19 cellular contexts compared by ENCODE assay signal in the genomic region with DNA sequence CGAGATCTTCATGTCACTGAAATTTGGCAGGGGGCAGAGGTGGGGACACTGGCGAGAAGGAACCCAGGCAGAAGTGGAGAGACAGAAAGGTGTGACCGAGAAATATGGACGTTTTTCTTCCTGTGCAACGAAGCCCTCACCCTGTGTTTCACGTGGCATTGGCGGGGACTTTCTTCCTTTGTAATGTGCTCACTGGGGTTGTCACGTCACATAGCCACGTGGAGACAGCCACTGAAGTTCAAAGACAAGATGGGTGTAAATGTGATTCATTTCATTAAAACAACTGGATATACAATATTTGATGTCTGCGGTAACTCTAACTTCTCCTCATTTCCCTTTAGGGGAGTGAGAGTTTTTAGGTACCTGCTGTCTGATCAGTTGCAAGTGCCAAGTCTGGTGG.
A peak's percentile ranks its signal among the peaks of the same experiment; 100 is the strongest.
DNase-seq lines count a peak whose midpoint lies in the region; ATAC-seq, FAIRE-seq and TF ChIP-seq lines count a peak whose summit lies in the region.
"Had no signal": no experiment of that assay in that cellular context is flagged by ENCODE, and none has a peak within 500 bp of the region (broad histone marks: within the 10 kb centered on the region; RNA-seq: fewer than 3 reads in every experiment).

No MANE protein-coding gene starts in this region.

- no peak overlapping the region for H3K4me3 ChIP-seq in GM12878
- H3K4me3 ChIP-seq in sigmoid colon: no peak overlapping the region

- H3K36me3 ChIP-seq in GM12878 (ENCODE audit: control insufficient read depth in 2 of 2, insufficient read depth in 2 of 2, low read length in 1 of 2) (no peaks in the 10 kb centered on the region), sigmoid colon (no peaks in the 10 kb centered on the region)

- H3K36me3 Mint-ChIP-seq in activated CD4-positive, alpha-beta T cell treated with anti-CD3 and anti-CD28 coated beads for 36 hours (ENCODE audit: low read depth): no peaks in the 10 kb centered on the region
- no peaks in the 10 kb centered on the region for H3K36me3 Mint-ChIP-seq in activated CD4-positive, alpha-beta T cell treated with anti-CD3 and anti-CD28 coated beads, Interleukin-2, amount 10 ng/mL, durations not matched to agents 7 days and 5 days (ENCODE audit: low read depth)
- no peaks in the 10 kb centered on the region for H3K36me3 Mint-ChIP-seq in activated naive CD4-positive, alpha-beta T cell treated with anti-CD3 and anti-CD28 coated beads for 36 hours (ENCODE audit: low read depth)

- peaks cover 6% of the 10 kb centered on the region for H3K27me3 Mint-ChIP-seq in activated CD4-positive, alpha-beta T cell treated with anti-CD3 and anti-CD28 coated beads for 36 hours
- H3K27me3 Mint-ChIP-seq in activated CD4-positive, alpha-beta T cell treated with anti-CD3 and anti-CD28 coated beads, Interleukin-2, amount 10 ng/mL, durations not matched to agents 7 days and 5 days: peaks cover 16% of the 10 kb centered on the region
- H3K27me3 Mint-ChIP-seq in activated naive CD4-positive, alpha-beta T cell treated with anti-CD3 and anti-CD28 coated beads for 36 hours (ENCODE audit: low read depth): peaks cover 8% of the 10 kb centered on the region

- no peaks in the 10 kb centered on the region for H3K4me1 Mint-ChIP-seq in activated CD4-positive, alpha-beta T cell treated with anti-CD3 and anti-CD28 coated beads for 36 hours
- H3K4me1 Mint-ChIP-seq in activated CD4-positive, alpha-beta T cell treated with anti-CD3 and anti-CD28 coated beads, Interleukin-2, amount 10 ng/mL, durations not matched to agents 7 days and 5 days: no peaks in the 10 kb centered on the region
- H3K4me1 Mint-ChIP-seq in activated naive CD4-positive, alpha-beta T cell treated with anti-CD3 and anti-CD28 coated beads for 36 hours (ENCODE audit: low read depth): peaks cover 2% of the 10 kb centered on the region

- no peak for TF ChIP-seq EP300 in GM12878 (IDR thresholded peaks at IDR 0.05; ENCODE audit: borderline replicate concordance in 1 of 2, control insufficient read depth in 1 of 2, low read depth in 2 of 2, low read length in 2 of 2)
- TF ChIP-seq EP300 in sigmoid colon (IDR thresholded peaks at IDR 0.05): no peak

- no peaks in the 10 kb centered on the region for H3K9me3 Mint-ChIP-seq in activated CD4-positive, alpha-beta T cell treated with anti-CD3 and anti-CD28 coated beads for 36 hours (ENCODE audit: low read depth)
- no peaks in the 10 kb centered on the region for H3K9me3 Mint-ChIP-seq in activated CD4-positive, alpha-beta T cell treated with anti-CD3 and anti-CD28 coated beads, Interleukin-2, amount 10 ng/mL, durations not matched to agents 7 days and 5 days
- H3K9me3 Mint-ChIP-seq in activated naive CD4-positive, alpha-beta T cell treated with anti-CD3 and anti-CD28 coated beads for 36 hours: no peaks in the 10 kb centered on the region

- no peak for TF ChIP-seq POLR2A in GM12878 (IDR thresholded peaks at IDR 0.05; ENCODE audit: low read depth, low read length)
- no peak for TF ChIP-seq POLR2A in sigmoid colon (IDR thresholded peaks at IDR 0.05)

- no peaks in the 10 kb centered on the region for H3K4me1 ChIP-seq in GM12878 (ENCODE audit: control insufficient read depth, insufficient read depth, low read length)
- no peaks in the 10 kb centered on the region for H3K4me1 ChIP-seq in sigmoid colon

- ATAC-seq in activated CD4-positive, alpha-beta T cell treated with anti-CD3 and anti-CD28 coated beads for 36 hours: peak; percentile 42
- ATAC-seq in GM12878 (no peak), GM18868 (IDR thresholded peaks at IDR 0.05; ENCODE audit: unreplicated experiment) (no peak)

- no peak for FAIRE-seq in GM12878 (lab: Jason Lieb, UNC)
- FAIRE-seq: D721Med had no signal

- TF ChIP-seq CTCF in GM12878 (IDR thresholded peaks at IDR 0.05 in 2 of 3, conservative IDR thresholded peaks at IDR 0.05 in 1 of 3; ENCODE audit: control insufficient read depth in 2 of 3, extremely low read depth in 1 of 3, insufficient read depth in 1 of 3, low read depth in 3 of 3, low read length in 3 of 3) (no peak), sigmoid colon (IDR thresholded peaks at IDR 0.05) (no peak)

- no peak overlapping the region for H3K9ac ChIP-seq in GM12878 (ENCODE audit: control insufficient read depth, insufficient read depth, low read length)

- H3K27ac ChIP-seq in GM12878 (ENCODE audit: control insufficient read depth, insufficient read depth): no peak overlapping the region
- no peak overlapping the region for H3K27ac ChIP-seq in sigmoid colon
- H3K27ac ChIP-seq: 22Rv1, C4-2B had no signal

- POLR2A ChIA-PET in activated CD4-positive, alpha-beta T cell treated with anti-CD3 and anti-CD28 coated beads for 36 hours (lab: Charles Lee): no interaction called here
- POLR2A ChIA-PET in activated CD4-positive, alpha-beta T cell treated with anti-CD3 and anti-CD28 coated beads, Interleukin-2, amount 10 ng/mL, durations not matched to agents 7 days and 5 days (lab: Charles Lee): no interaction called here
- POLR2A ChIA-PET in GM12878 (lab: Charles Lee): no interaction called here

- no peaks in the 10 kb centered on the region for H3K79me2 ChIP-seq in GM12878 (ENCODE audit: control insufficient read depth, insufficient read depth, low read length)

- CTCF ChIA-PET in activated CD4-positive, alpha-beta T cell treated with anti-CD3 and anti-CD28 coated beads for 36 hours (lab: Charles Lee): no interaction called here
- CTCF ChIA-PET in activated CD4-positive, alpha-beta T cell treated with anti-CD3 and anti-CD28 coated beads, Interleukin-2, amount 10 ng/mL, durations not matched to agents 7 days and 5 days (lab: Charles Lee): no interaction called here
- CTCF ChIA-PET in activated naive CD4-positive, alpha-beta T cell treated with anti-CD3 and anti-CD28 coated beads for 36 hours (lab: Charles Lee): no interaction called here
- CTCF ChIA-PET in GM12878 (lab: Yijun Ruan, JAX): no interaction called here

- no peaks in the 10 kb centered on the region; the same call in 2 of the 3 replicates for H3K9me3 ChIP-seq in GM12878 (replicated peaks; ENCODE audit: control insufficient read depth, insufficient read depth, low read length)
- no peaks in the 10 kb centered on the region for H3K9me3 ChIP-seq in sigmoid colon

- no peak for TF ChIP-seq RAD21 in GM12878 (IDR thresholded peaks at IDR 0.05; ENCODE audit: insufficient read depth, low read depth, low read length)

- no peaks in the 10 kb centered on the region for H4K20me1 ChIP-seq in GM12878 (ENCODE audit: control insufficient read depth, insufficient read depth)

- DNase-seq in activated CD4-positive, alpha-beta T cell treated with anti-CD3 and anti-CD28 coated beads for 36 hours: peak; percentile 49
- no peak for DNase-seq in activated CD4-positive, alpha-beta T cell treated with anti-CD3 and anti-CD28 coated beads, Interleukin-2, amount 10 ng/mL, durations not matched to agents 7 days and 5 days
- peak; percentile 50 for DNase-seq in activated naive CD4-positive, alpha-beta T cell treated with anti-CD3 and anti-CD28 coated beads for 36 hours
- DNase-seq in activated naive CD4-positive, alpha-beta T cell treated with Interleukin-2 at 50 U/mL for 16 hours: no peak
- DNase-seq in GM12878 (ENCODE audit: low read depth, low spot score): no peak
- DNase-seq in sigmoid colon: peak; percentile 11
- no peak for DNase-seq in DMS53 (lab: John Stamatoyannopoulos, UW)
- DNase-seq: AML-193, DMS79, KG1, NCI-H1694 treated with DMSO at 0.1 percent for 48 hours, NCI-H2107, NCI-H510A, NCI-H748 treated with DMSO at 0.1 percent for 48 hours, OCI-M1 had no signal

- in situ Hi-C loops in GM12878 (cut with MboI): no loop called here

- no peak overlapping the region for H3K27ac Mint-ChIP-seq in activated CD4-positive, alpha-beta T cell treated with anti-CD3 and anti-CD28 coated beads for 36 hours
- H3K27ac Mint-ChIP-seq in activated CD4-positive, alpha-beta T cell treated with anti-CD3 and anti-CD28 coated beads, Interleukin-2, amount 10 ng/mL, durations not matched to agents 7 days and 5 days: no peak overlapping the region
- no peak overlapping the region for H3K27ac Mint-ChIP-seq in activated naive CD4-positive, alpha-beta T cell treated with anti-CD3 and anti-CD28 coated beads for 36 hours

- H2AFZ ChIP-seq in GM12878 (ENCODE audit: control insufficient read depth, low read depth, low read length): no peak overlapping the region

- SMC1A ChIA-PET in GM12878 (lab: Charles Lee; ENCODE audit: uncharacterized antibody, unreplicated experiment): no interaction called here

- H3K27me3 ChIP-seq in GM12878 (replicated peaks in 1 of 2; ENCODE audit: control insufficient read depth in 2 of 2, insufficient read depth in 2 of 2, low read length in 1 of 2): peaks cover 0 to 4% of the 10 kb centered on the region in 2 experiments; a peak in 2 of 4 replicates
- H3K27me3 ChIP-seq in sigmoid colon: no peaks in the 10 kb centered on the region

- intact Hi-C loops in activated CD4-positive, alpha-beta T cell treated with anti-CD3 and anti-CD28 coated beads for 36 hours (cut with DNase I, micrococcal nuclease): no loop called here
- intact Hi-C loops in activated naive CD4-positive, alpha-beta T cell treated with anti-CD3 and anti-CD28 coated beads for 36 hours (cut with micrococcal nuclease): no loop called here
- intact Hi-C loops in GM12878 (cut with micrococcal nuclease; ENCODE audit: unreplicated experiment) (no loop called here), sigmoid colon (cut with DNase I) (no loop called here)

- WGBS in GM12878 (ENCODE audit: insufficient coverage, insufficient replicate concordance, low lambda C conversion rate, missing lambda C conversion rate): 9% methylated on average over 10 of the region's 10 CpGs
- 63 to 71% methylated on average over 10 of the region's 10 CpGs for WGBS in sigmoid colon, 2 donors

- H3K4me2 ChIP-seq in GM12878 (ENCODE audit: control insufficient read depth, insufficient read depth): no peak overlapping the region

- no TSS peak for BruUV-seq in GM12878 (replicated peaks; lab: Mats Ljungman, UMichigan)

- RAD21 ChIA-PET in GM12878 (lab: Charles Lee; ENCODE audit: unreplicated experiment): no interaction called here

- no peak overlapping the region for H3K4me3 Mint-ChIP-seq in activated CD4-positive, alpha-beta T cell treated with anti-CD3 and anti-CD28 coated beads for 36 hours
- H3K4me3 Mint-ChIP-seq in activated CD4-positive, alpha-beta T cell treated with anti-CD3 and anti-CD28 coated beads, Interleukin-2, amount 10 ng/mL, durations not matched to agents 7 days and 5 days: no peak overlapping the region
- no peak overlapping the region for H3K4me3 Mint-ChIP-seq in activated naive CD4-positive, alpha-beta T cell treated with anti-CD3 and anti-CD28 coated beads for 36 hours

TF ChIP-seq in GM12878, 131 proteins besides CTCF, POLR2A, EP300 and RAD21 (continues in another document):
- TF ChIP-seq EGR1 (IDR thresholded peaks at IDR 0.05; ENCODE audit: borderline replicate concordance in 1 of 2, low read depth in 2 of 2, low read length in 2 of 2): no peak

Comparison
In these comparisons a context has a peak if more than half of its experiments do, and no peak if none do; other contexts are left out.
1. DNase-seq: peak in activated CD4-positive, alpha-beta T cell treated with anti-CD3 and anti-CD28 coated beads for 36 hours (single experiment), activated naive CD4-positive, alpha-beta T cell treated with anti-CD3 and anti-CD28 coated beads for 36 hours (single experiment) and sigmoid colon (single experiment); none in activated CD4-positive, alpha-beta T cell treated with anti-CD3 and anti-CD28 coated beads, Interleukin-2, amount 10 ng/mL, durations not matched to agents 7 days and 5 days (single experiment), activated naive CD4-positive, alpha-beta T cell treated with Interleukin-2 at 50 U/mL for 16 hours (single experiment), GM12878 (single experiment) and DMS53 (single experiment).